In genomic region chr10:4231439-4231838, GRCh38 we compare ENCODE assay signal across 35 cellular contexts.
"Had no signal": no experiment of that assay in that cellular context is flagged by ENCODE, and none has a peak within 500 bp of the region (broad histone marks: within the 10 kb centered on the region; RNA-seq: fewer than 3 reads in every experiment).

No MANE protein-coding gene starts in this region.

- DNase-seq: Karpas-422, Kasumi-1, KG1, MG63, MM.1S, MV-4-11, NCI-H1048, NCI-H1092, NCI-H1092 treated with DMSO at 0.1 percent for 48 hours, NCI-H1105, NCI-H1105 treated with DMSO at 0.1 percent for 48 hours, NCI-H1417, NCI-H1417 treated with DMSO at 0.1 percent for 48 hours, NCI-H1436, NCI-H1436 treated with DMSO at 0.1 percent for 48 hours, NCI-H146, NCI-H1694, NCI-H1694 treated with DMSO at 0.1 percent for 48 hours, NCI-H187, NCI-H187 treated with DMSO at 0.1 percent for 48 hours, NCI-H1930, NCI-H2029, NCI-H2029 treated with DMSO at 0.1 percent for 48 hours, NCI-H2081, NCI-H2081 treated with DMSO at 0.1 percent for 48 hours, NCI-H2107, NCI-H2171, NCI-H2171 treated with DMSO at 0.1 percent for 48 hours, NCI-H2227 treated with DMSO at 0.1 percent for 48 hours, NCI-H226, NCI-H345, NCI-H446, NCI-H446 treated with DMSO at 0.1 percent for 48 hours, NCI-H510A had no signal

- H3K36me3 ChIP-seq: MG63 had no signal

- H3K4me3 ChIP-seq: MG63 had no signal

- H3K9ac ChIP-seq: KMS-11 had no signal

- H3K27me3 ChIP-seq: MG63 had no signal

- H3K27ac ChIP-seq: KMS-11 had no signal

- H3K4me2 ChIP-seq: KMS-11 had no signal
